2 cellular contexts compared by ENCODE assay signal in the genomic region with DNA sequence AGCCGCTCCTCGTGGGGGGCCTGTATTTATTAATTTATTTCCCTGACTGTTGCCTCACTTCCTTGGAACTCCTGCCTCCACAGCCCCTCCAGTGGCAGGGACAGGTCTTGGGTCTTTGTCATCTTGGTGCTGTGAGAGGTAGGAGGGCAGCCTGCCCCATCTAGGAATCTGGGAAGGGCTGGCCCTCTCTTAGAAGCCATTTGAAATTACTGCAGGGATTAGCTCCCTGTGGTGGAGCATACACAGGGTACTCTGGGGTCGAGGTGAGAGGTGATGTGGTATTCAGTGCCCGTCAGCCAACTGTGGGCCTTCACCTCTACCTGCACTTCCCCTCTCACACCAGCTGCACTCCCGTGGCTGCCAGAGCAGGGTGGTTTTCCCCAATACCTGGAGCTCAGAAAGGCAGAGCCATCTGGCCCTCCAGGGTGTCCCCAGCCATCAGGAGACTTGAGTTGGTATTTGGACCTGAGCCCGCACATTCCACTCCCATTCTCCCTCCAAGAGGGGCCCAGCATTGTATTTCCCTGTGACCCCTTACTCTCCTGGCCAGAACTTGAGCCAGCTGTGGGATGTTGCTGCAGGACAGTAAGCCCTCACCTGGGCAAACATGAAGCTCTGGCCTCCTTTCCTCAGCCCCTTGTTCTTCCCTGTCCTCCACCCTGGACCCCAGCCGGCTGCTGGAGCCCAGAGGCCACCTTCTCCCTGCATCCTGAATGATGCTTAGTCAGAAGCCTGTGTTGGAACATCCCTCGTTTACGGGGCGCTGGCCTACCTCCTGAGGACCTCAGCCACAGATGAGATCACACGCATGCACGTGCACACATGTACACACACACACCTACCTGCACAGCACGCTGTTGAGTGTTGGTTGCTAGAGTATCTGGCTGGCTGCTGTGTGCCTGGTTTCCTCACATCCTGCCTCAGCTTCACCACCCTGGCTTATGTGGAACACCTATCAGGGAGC.
TF ChIP-seq lines count a peak whose summit lies in the region.

No MANE protein-coding gene starts in this region.

TF ChIP-seq in HEK293, 187 proteins besides CTCF, POLR2A, EP300 and RAD21:
- 0 out of 2 replicates have a peak, but pooled peaks have one; percentile 14 for TF ChIP-seq ZIC2 (tag by site-specific recombination; IDR thresholded peaks at IDR 0.05)
- TF ChIP-seq MZF1 (tag by site-specific recombination; IDR thresholded peaks at IDR 0.05; ENCODE audit: borderline replicate concordance), result no peak

TF ChIP-seq in K562, 482 proteins besides CTCF, POLR2A, EP300 and RAD21:
- no peak for TF ChIP-seq HNRNPLL (IDR thresholded peaks at IDR 0.05; ENCODE audit: low read depth, low read length, poor library complexity, severe bottlenecking)
- TF ChIP-seq, protein P1, sequence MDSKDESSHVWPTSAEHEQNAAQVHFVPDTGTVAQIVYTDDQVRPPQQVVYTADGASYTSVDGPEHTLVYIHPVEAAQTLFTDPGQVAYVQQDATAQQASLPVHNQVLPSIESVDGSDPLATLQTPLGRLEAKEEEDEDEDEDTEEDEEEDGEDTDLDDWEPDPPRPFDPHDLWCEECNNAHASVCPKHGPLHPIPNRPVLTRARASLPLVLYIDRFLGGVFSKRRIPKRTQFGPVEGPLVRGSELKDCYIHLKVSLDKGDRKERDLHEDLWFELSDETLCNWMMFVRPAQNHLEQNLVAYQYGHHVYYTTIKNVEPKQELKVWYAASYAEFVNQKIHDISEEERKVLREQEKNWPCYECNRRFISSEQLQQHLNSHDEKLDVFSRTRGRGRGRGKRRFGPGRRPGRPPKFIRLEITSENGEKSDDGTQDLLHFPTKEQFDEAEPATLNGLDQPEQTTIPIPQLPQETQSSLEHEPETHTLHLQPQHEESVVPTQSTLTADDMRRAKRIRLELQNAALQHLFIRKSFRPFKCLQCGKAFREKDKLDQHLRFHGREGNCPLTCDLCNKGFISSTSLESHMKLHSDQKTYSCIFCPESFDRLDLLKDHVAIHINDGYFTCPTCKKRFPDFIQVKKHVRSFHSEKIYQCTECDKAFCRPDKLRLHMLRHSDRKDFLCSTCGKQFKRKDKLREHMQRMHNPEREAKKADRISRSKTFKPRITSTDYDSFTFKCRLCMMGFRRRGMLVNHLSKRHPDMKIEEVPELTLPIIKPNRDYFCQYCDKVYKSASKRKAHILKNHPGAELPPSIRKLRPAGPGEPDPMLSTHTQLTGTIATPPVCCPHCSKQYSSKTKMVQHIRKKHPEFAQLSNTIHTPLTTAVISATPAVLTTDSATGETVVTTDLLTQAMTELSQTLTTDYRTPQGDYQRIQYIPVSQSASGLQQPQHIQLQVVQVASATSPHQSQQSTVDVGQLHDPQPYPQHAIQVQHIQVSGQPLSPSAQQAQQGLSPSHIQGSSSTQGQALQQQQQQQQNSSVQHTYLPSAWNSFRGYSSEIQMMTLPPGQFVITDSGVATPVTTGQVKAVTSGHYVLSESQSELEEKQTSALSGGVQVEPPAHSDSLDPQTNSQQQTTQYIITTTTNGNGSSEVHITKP (IDR thresholded peaks at IDR 0.05; ENCODE audit: partially characterized antibody), result peak; percentile 77
